Comparison of ENCODE assay signal across 2 cellular contexts in the genomic region with DNA sequence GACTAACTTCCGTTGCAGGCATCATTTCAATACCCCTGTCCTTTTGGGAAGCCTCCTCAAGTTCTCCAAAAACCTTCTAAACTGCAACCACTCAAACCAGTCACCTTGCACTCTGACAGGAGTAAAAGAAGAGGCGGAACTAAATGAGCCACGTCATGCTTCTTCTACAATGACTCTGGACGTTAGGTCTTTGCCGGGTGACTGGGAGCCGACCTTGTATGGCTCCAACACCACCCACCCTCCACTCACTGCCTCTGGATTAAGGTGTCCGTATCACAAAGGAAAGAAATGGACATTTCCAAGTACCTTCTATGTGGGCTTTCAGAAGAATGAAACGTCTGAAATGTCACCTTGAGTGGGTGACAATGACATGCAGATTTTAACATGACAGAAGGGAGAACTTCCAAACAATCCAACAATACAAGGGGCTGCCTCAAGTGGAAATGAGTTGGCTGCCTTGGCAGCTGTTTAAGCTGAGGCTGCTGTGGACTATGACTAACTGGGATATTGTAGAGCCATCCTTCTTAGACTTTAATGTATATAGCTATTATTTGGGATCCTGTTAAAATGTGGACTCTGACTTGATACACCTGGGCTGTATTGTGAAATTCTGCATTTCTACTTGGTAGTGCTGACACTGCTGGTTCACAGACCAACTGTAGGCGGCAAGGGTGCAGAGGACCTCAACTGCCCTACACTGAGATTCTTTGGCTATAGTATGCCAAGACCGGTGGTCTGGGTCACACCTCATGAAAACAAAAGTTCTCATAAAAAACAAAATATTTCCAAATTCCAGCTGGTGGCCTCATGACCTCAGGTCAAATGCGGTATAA.
A peak's percentile ranks its signal among the peaks of the same experiment; 100 is the strongest.
TF ChIP-seq lines count a peak whose summit lies in the region.

No MANE protein-coding gene starts in this region.

TF ChIP-seq in endothelial cell of umbilical vein, 7 proteins besides CTCF, POLR2A, EP300 and RAD21:
- TF ChIP-seq POLR2AphosphoS5 (IDR thresholded peaks at IDR 0.05; ENCODE audit: insufficient read depth, low read depth, low read length) (no peak), FOS (IDR thresholded peaks at IDR 0.05; ENCODE audit: borderline replicate concordance, insufficient read depth, low read length) (no peak), JUN (IDR thresholded peaks at IDR 0.05; ENCODE audit: borderline replicate concordance, insufficient read depth, insufficient read length, low read depth) (no peak), GATA2 (IDR thresholded peaks at IDR 0.05; ENCODE audit: insufficient read depth, insufficient read length, low read depth, low read length) (no peak), MYC (IDR thresholded peaks at IDR 0.05; ENCODE audit: low read depth, low read length) (no peak), EZH2 (IDR thresholded peaks at IDR 0.05; ENCODE audit: borderline replicate concordance, low read depth, low read length, severe bottlenecking) (no peak)
- TF ChIP-seq, protein P1, sequence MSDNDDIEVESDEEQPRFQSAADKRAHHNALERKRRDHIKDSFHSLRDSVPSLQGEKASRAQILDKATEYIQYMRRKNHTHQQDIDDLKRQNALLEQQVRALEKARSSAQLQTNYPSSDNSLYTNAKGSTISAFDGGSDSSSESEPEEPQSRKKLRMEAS (IDR thresholded peaks at IDR 0.05; ENCODE audit: insufficient read depth, insufficient read length), result no peak

TF ChIP-seq in HepG2, 621 proteins besides CTCF, POLR2A, EP300 and RAD21:
- TF ChIP-seq PCBP1 (IDR thresholded peaks at IDR 0.05; ENCODE audit: borderline replicate concordance, low read depth, low read length) (no peak), FOSL1 (CRISPR knock-in tag; IDR thresholded peaks at IDR 0.05; ENCODE audit: borderline replicate concordance) (no peak), CEBPB (IDR thresholded peaks at IDR 0.05; ENCODE audit: borderline replicate concordance, low read depth, low read length) (peak; percentile 37; the same call in 1 of the 2 replicates), ZNF263 (CRISPR knock-in tag; IDR thresholded peaks at IDR 0.05) (no peak)
TF ChIP-seq in HepG2: peak in this region for 1.
